18 cellular contexts compared by ENCODE assay signal in genomic region chr10:60000747-60001146, GRCh38.
DNase-seq lines count a peak whose midpoint lies in the region; ATAC-seq lines count a peak whose summit lies in the region.
"Had no signal": no experiment of that assay in that cellular context is flagged by ENCODE, and none has a peak within 500 bp of the region (broad histone marks: within the 10 kb centered on the region; RNA-seq: fewer than 3 reads in every experiment).

No MANE protein-coding gene starts in this region.

- DNase-seq in activated CD4-positive, alpha-beta T cell treated with anti-CD3 and anti-CD28 coated beads, Interleukin-2, amount 10 ng/mL, durations not matched to agents 7 days and 5 days, result no peak
- DNase-seq in activated CD4-positive, alpha-beta T cell treated with anti-CD3 and anti-CD28 coated beads, Interleukin-2, amount 50 U/mL, for 4 hours, result no peak
- no peak for DNase-seq in activated naive CD8-positive, alpha-beta T cell treated with anti-CD3 and anti-CD28 coated beads, Interleukin-2, amount 10 ng/mL, durations not matched to agents 7 days and 5 days
- no peak for DNase-seq in activated naive CD8-positive, alpha-beta T cell treated with anti-CD3 and anti-CD28 coated beads for 36 hours
- no peak for DNase-seq in activated CD8-positive, alpha-beta T cell treated with anti-CD3 and anti-CD28 coated beads, Interleukin-2, amount 10 ng/mL, durations not matched to agents 7 days and 5 days
- no peak for DNase-seq in NOMO-1 (lab: John Stamatoyannopoulos, UW; ENCODE audit: unreplicated experiment in 2 of 2)
- DNase-seq: BE2C; Kasumi-1; NCI-H1694; NCI-H2081; NCI-H2171; NCI-H345; NCI-H524; NCI-H774; NK-92 treated with Interleukin-12 subunit alpha and Interleukin-12 subunit beta, amount 100 ng/mL, for 24 hours had no signal

- POLR2A ChIA-PET in activated CD4-positive, alpha-beta T cell treated with anti-CD3 and anti-CD28 coated beads, Interleukin-2, amount 10 ng/mL, durations not matched to agents 7 days and 5 days (lab: Charles Lee), result interaction anchor here (0.6 kb wide), 1 partner anchor 1487 kb away, joined by 4 read pairs; no protein-coding TSS in a partner anchor
- POLR2A ChIA-PET in activated naive CD8-positive, alpha-beta T cell treated with anti-CD3 and anti-CD28 coated beads, Interleukin-2, amount 10 ng/mL, durations not matched to agents 7 days and 5 days (lab: Charles Lee), result no interaction called here
- POLR2A ChIA-PET in activated CD8-positive, alpha-beta T cell treated with anti-CD3 and anti-CD28 coated beads, Interleukin-2, amount 10 ng/mL, durations not matched to agents 7 days and 5 days (lab: Charles Lee), result no interaction called here

- peaks cover 15% of the 10 kb centered on the region for H3K4me1 Mint-ChIP-seq in activated CD4-positive, alpha-beta T cell treated with anti-CD3 and anti-CD28 coated beads, Interleukin-2, amount 10 ng/mL, durations not matched to agents 7 days and 5 days
- H3K4me1 Mint-ChIP-seq in activated naive CD8-positive, alpha-beta T cell treated with anti-CD3 and anti-CD28 coated beads, Interleukin-2, amount 10 ng/mL, durations not matched to agents 7 days and 5 days, result peaks cover 10% of the 10 kb centered on the region
- H3K4me1 Mint-ChIP-seq in activated naive CD8-positive, alpha-beta T cell treated with anti-CD3 and anti-CD28 coated beads for 36 hours, result peaks cover 9% of the 10 kb centered on the region
- peaks cover 11% of the 10 kb centered on the region for H3K4me1 Mint-ChIP-seq in activated CD8-positive, alpha-beta T cell treated with anti-CD3 and anti-CD28 coated beads, Interleukin-2, amount 10 ng/mL, durations not matched to agents 7 days and 5 days (ENCODE audit: low read depth)

- peaks cover 8% of the 10 kb centered on the region for H3K36me3 Mint-ChIP-seq in activated CD4-positive, alpha-beta T cell treated with anti-CD3 and anti-CD28 coated beads, Interleukin-2, amount 10 ng/mL, durations not matched to agents 7 days and 5 days (ENCODE audit: low read depth)
- peaks cover 13% of the 10 kb centered on the region for H3K36me3 Mint-ChIP-seq in activated naive CD8-positive, alpha-beta T cell treated with anti-CD3 and anti-CD28 coated beads, Interleukin-2, amount 10 ng/mL, durations not matched to agents 7 days and 5 days
- no peaks in the 10 kb centered on the region for H3K36me3 Mint-ChIP-seq in activated naive CD8-positive, alpha-beta T cell treated with anti-CD3 and anti-CD28 coated beads for 36 hours
- H3K36me3 Mint-ChIP-seq in activated CD8-positive, alpha-beta T cell treated with anti-CD3 and anti-CD28 coated beads, Interleukin-2, amount 10 ng/mL, durations not matched to agents 7 days and 5 days (ENCODE audit: low read depth), result no peaks in the 10 kb centered on the region

- peak; percentile 67 for ATAC-seq in activated naive CD8-positive, alpha-beta T cell treated with anti-CD3 and anti-CD28 coated beads, Interleukin-2, amount 10 ng/mL, durations not matched to agents 7 days and 5 days (ENCODE audit: low read depth)
- ATAC-seq in activated CD8-positive, alpha-beta T cell treated with anti-CD3 and anti-CD28 coated beads, Interleukin-2, amount 10 ng/mL, durations not matched to agents 7 days and 5 days, result no peak
- ATAC-seq in HG02973 (IDR thresholded peaks at IDR 0.05; ENCODE audit: unreplicated experiment), result no peak
- ATAC-seq: A549, Panc1 had no signal

- H3K9me3 Mint-ChIP-seq in activated CD4-positive, alpha-beta T cell treated with anti-CD3 and anti-CD28 coated beads, Interleukin-2, amount 10 ng/mL, durations not matched to agents 7 days and 5 days, result peaks cover 4% of the 10 kb centered on the region
- peaks cover 13% of the 10 kb centered on the region for H3K9me3 Mint-ChIP-seq in activated naive CD8-positive, alpha-beta T cell treated with anti-CD3 and anti-CD28 coated beads, Interleukin-2, amount 10 ng/mL, durations not matched to agents 7 days and 5 days
- no peaks in the 10 kb centered on the region for H3K9me3 Mint-ChIP-seq in activated naive CD8-positive, alpha-beta T cell treated with anti-CD3 and anti-CD28 coated beads for 36 hours
- H3K9me3 Mint-ChIP-seq in activated CD8-positive, alpha-beta T cell treated with anti-CD3 and anti-CD28 coated beads, Interleukin-2, amount 10 ng/mL, durations not matched to agents 7 days and 5 days (ENCODE audit: insufficient read depth), result no peaks in the 10 kb centered on the region

- H3K4me3 Mint-ChIP-seq in activated CD4-positive, alpha-beta T cell treated with anti-CD3 and anti-CD28 coated beads, Interleukin-2, amount 10 ng/mL, durations not matched to agents 7 days and 5 days, result no peak overlapping the region
- H3K4me3 Mint-ChIP-seq in activated naive CD8-positive, alpha-beta T cell treated with anti-CD3 and anti-CD28 coated beads, Interleukin-2, amount 10 ng/mL, durations not matched to agents 7 days and 5 days, result peak overlapping the region; percentile 4
- no peak overlapping the region for H3K4me3 Mint-ChIP-seq in activated naive CD8-positive, alpha-beta T cell treated with anti-CD3 and anti-CD28 coated beads for 36 hours
- no peak overlapping the region for H3K4me3 Mint-ChIP-seq in activated CD8-positive, alpha-beta T cell treated with anti-CD3 and anti-CD28 coated beads, Interleukin-2, amount 10 ng/mL, durations not matched to agents 7 days and 5 days

- peak overlapping the region; percentile 10 for H3K27ac Mint-ChIP-seq in activated CD4-positive, alpha-beta T cell treated with anti-CD3 and anti-CD28 coated beads, Interleukin-2, amount 10 ng/mL, durations not matched to agents 7 days and 5 days
- peak overlapping the region; percentile 69 for H3K27ac Mint-ChIP-seq in activated naive CD8-positive, alpha-beta T cell treated with anti-CD3 and anti-CD28 coated beads, Interleukin-2, amount 10 ng/mL, durations not matched to agents 7 days and 5 days
- H3K27ac Mint-ChIP-seq in activated naive CD8-positive, alpha-beta T cell treated with anti-CD3 and anti-CD28 coated beads for 36 hours, result no peak overlapping the region
- H3K27ac Mint-ChIP-seq in activated CD8-positive, alpha-beta T cell treated with anti-CD3 and anti-CD28 coated beads, Interleukin-2, amount 10 ng/mL, durations not matched to agents 7 days and 5 days, result peak overlapping the region; percentile 41

- CTCF ChIA-PET in activated CD4-positive, alpha-beta T cell treated with anti-CD3 and anti-CD28 coated beads, Interleukin-2, amount 10 ng/mL, durations not matched to agents 7 days and 5 days (lab: Charles Lee), result no interaction called here
- CTCF ChIA-PET in activated CD8-positive, alpha-beta T cell treated with anti-CD3 and anti-CD28 coated beads, Interleukin-2, amount 10 ng/mL, durations not matched to agents 7 days and 5 days (lab: Charles Lee), result no interaction called here

- H3K27me3 Mint-ChIP-seq in activated CD4-positive, alpha-beta T cell treated with anti-CD3 and anti-CD28 coated beads, Interleukin-2, amount 10 ng/mL, durations not matched to agents 7 days and 5 days, result peaks cover 4% of the 10 kb centered on the region
- H3K27me3 Mint-ChIP-seq in activated naive CD8-positive, alpha-beta T cell treated with anti-CD3 and anti-CD28 coated beads, Interleukin-2, amount 10 ng/mL, durations not matched to agents 7 days and 5 days, result no peaks in the 10 kb centered on the region
- peaks cover 5% of the 10 kb centered on the region for H3K27me3 Mint-ChIP-seq in activated naive CD8-positive, alpha-beta T cell treated with anti-CD3 and anti-CD28 coated beads for 36 hours
- peaks cover 2% of the 10 kb centered on the region for H3K27me3 Mint-ChIP-seq in activated CD8-positive, alpha-beta T cell treated with anti-CD3 and anti-CD28 coated beads, Interleukin-2, amount 10 ng/mL, durations not matched to agents 7 days and 5 days (ENCODE audit: low read depth)
